In the genomic region with DNA sequence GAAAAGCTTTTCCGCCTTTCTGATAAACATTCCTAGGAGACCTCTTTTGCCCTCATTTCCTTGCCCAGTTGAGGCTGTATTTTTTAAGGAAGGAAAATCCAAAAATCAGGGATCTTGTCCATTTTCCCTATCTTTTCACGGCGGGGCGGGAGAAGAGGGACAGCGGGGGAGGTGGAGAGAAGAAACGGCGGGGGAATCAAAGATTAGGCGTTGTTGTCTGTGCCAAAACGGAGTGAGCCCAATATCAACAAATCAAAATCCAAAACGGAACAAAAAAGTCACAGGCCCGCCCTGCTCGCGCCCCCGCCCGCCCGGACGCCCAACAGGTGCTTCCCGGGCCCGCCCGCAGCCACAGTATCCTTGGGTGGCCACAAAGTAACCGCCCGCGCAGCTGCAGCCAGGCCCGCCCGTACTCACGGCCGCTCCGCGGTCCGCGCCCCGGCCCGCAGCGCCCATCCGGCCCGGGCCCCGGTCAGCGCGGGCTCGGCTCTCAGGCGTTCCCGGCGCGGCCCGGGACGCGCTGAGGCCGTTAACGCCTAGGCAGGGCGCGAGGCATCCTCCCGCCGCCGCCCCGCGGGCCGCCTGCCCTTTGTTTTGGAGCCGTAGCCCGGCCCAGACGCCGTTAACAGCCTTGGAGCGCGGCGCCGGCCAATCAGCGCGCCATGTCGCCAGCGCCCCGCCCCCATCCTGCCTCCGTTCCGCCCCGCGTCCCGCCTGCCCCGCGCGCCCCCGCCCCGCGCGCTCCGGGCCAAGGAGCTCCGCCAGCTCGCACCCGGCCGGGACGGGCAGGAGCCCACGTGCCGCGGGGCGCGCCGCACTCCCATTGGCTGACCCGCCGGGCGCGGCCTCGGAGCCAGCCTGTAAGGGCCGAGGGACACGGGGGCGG, we compare ENCODE assay signal across 1 cellular context.
TF ChIP-seq lines count a peak whose summit lies in the region.

A gene with protein sequence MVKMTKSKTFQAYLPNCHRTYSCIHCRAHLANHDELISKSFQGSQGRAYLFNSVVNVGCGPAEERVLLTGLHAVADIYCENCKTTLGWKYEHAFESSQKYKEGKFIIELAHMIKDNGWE (minus strand): TSS at position 597 of the 886 bp plus-strand sequence. CDS start 25,050 bp downstream, outside the sequence.

TF ChIP-seq in K562, 482 proteins besides CTCF, POLR2A, EP300 and RAD21 (continued from another document and continues in another):
- TF ChIP-seq, protein P1, sequence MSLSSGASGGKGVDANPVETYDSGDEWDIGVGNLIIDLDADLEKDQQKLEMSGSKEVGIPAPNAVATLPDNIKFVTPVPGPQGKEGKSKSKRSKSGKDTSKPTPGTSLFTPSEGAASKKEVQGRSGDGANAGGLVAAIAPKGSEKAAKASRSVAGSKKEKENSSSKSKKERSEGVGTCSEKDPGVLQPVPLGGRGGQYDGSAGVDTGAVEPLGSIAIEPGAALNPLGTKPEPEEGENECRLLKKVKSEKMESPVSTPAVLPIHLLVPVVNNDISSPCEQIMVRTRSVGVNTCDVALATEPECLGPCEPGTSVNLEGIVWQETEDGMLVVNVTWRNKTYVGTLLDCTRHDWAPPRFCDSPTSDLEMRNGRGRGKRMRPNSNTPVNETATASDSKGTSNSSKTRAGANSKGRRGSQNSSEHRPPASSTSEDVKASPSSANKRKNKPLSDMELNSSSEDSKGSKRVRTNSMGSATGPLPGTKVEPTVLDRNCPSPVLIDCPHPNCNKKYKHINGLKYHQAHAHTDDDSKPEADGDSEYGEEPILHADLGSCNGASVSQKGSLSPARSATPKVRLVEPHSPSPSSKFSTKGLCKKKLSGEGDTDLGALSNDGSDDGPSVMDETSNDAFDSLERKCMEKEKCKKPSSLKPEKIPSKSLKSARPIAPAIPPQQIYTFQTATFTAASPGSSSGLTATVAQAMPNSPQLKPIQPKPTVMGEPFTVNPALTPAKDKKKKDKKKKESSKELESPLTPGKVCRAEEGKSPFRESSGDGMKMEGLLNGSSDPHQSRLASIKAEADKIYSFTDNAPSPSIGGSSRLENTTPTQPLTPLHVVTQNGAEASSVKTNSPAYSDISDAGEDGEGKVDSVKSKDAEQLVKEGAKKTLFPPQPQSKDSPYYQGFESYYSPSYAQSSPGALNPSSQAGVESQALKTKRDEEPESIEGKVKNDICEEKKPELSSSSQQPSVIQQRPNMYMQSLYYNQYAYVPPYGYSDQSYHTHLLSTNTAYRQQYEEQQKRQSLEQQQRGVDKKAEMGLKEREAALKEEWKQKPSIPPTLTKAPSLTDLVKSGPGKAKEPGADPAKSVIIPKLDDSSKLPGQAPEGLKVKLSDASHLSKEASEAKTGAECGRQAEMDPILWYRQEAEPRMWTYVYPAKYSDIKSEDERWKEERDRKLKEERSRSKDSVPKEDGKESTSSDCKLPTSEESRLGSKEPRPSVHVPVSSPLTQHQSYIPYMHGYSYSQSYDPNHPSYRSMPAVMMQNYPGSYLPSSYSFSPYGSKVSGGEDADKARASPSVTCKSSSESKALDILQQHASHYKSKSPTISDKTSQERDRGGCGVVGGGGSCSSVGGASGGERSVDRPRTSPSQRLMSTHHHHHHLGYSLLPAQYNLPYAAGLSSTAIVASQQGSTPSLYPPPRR (CRISPR knock-in tag; IDR thresholded peaks at IDR 0.05; ENCODE audit: borderline replicate concordance), result no peak
- no peak for TF ChIP-seq TOE1 (IDR thresholded peaks at IDR 0.05; ENCODE audit: borderline replicate concordance)
- TF ChIP-seq TOE1 (CRISPR knock-in tag; IDR thresholded peaks at IDR 0.05; ENCODE audit: borderline replicate concordance, low read depth), result no peak
- TF ChIP-seq, protein P2, sequence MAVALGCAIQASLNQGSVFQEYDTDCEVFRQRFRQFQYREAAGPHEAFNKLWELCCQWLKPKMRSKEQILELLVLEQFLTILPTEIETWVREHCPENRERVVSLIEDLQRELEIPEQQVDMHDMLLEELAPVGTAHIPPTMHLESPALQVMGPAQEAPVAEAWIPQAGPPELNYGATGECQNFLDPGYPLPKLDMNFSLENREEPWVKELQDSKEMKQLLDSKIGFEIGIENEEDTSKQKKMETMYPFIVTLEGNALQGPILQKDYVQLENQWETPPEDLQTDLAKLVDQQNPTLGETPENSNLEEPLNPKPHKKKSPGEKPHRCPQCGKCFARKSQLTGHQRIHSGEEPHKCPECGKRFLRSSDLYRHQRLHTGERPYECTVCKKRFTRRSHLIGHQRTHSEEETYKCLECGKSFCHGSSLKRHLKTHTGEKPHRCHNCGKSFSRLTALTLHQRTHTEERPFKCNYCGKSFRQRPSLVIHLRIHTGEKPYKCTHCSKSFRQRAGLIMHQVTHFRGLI (CRISPR knock-in tag; IDR thresholded peaks at IDR 0.05), result no peak
- TF ChIP-seq RHOXF2B (CRISPR knock-in tag; conservative IDR thresholded peaks at IDR 0.05), result no peak
- peak; percentile 50 for TF ChIP-seq ZNF384 (IDR thresholded peaks at IDR 0.05; ENCODE audit: low read depth, low read length)
- TF ChIP-seq, protein P3, sequence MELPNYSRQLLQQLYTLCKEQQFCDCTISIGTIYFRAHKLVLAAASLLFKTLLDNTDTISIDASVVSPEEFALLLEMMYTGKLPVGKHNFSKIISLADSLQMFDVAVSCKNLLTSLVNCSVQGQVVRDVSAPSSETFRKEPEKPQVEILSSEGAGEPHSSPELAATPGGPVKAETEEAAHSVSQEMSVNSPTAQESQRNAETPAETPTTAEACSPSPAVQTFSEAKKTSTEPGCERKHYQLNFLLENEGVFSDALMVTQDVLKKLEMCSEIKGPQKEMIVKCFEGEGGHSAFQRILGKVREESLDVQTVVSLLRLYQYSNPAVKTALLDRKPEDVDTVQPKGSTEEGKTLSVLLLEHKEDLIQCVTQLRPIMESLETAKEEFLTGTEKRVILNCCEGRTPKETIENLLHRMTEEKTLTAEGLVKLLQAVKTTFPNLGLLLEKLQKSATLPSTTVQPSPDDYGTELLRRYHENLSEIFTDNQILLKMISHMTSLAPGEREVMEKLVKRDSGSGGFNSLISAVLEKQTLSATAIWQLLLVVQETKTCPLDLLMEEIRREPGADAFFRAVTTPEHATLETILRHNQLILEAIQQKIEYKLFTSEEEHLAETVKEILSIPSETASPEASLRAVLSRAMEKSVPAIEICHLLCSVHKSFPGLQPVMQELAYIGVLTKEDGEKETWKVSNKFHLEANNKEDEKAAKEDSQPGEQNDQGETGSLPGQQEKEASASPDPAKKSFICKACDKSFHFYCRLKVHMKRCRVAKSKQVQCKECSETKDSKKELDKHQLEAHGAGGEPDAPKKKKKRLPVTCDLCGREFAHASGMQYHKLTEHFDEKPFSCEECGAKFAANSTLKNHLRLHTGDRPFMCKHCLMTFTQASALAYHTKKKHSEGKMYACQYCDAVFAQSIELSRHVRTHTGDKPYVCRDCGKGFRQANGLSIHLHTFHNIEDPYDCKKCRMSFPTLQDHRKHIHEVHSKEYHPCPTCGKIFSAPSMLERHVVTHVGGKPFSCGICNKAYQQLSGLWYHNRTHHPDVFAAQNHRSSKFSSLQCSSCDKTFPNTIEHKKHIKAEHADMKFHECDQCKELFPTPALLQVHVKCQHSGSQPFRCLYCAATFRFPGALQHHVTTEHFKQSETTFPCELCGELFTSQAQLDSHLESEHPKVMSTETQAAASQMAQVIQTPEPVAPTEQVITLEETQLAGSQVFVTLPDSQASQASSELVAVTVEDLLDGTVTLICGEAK (IDR thresholded peaks at IDR 0.05), result no peak
- TF ChIP-seq, protein P3 (CRISPR knock-in tag; IDR thresholded peaks at IDR 0.05), result no peak
- no peak for TF ChIP-seq POLR2AphosphoS5 (IDR thresholded peaks at IDR 0.05; ENCODE audit: control insufficient read depth, insufficient read depth, low read depth, low read length)
- TF ChIP-seq, protein P4, sequence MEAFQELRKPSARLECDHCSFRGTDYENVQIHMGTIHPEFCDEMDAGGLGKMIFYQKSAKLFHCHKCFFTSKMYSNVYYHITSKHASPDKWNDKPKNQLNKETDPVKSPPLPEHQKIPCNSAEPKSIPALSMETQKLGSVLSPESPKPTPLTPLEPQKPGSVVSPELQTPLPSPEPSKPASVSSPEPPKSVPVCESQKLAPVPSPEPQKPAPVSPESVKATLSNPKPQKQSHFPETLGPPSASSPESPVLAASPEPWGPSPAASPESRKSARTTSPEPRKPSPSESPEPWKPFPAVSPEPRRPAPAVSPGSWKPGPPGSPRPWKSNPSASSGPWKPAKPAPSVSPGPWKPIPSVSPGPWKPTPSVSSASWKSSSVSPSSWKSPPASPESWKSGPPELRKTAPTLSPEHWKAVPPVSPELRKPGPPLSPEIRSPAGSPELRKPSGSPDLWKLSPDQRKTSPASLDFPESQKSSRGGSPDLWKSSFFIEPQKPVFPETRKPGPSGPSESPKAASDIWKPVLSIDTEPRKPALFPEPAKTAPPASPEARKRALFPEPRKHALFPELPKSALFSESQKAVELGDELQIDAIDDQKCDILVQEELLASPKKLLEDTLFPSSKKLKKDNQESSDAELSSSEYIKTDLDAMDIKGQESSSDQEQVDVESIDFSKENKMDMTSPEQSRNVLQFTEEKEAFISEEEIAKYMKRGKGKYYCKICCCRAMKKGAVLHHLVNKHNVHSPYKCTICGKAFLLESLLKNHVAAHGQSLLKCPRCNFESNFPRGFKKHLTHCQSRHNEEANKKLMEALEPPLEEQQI (IDR thresholded peaks at IDR 0.05), result no peak
- TF ChIP-seq TAF1 (IDR thresholded peaks at IDR 0.05; ENCODE audit: control insufficient read depth, extremely low read depth, insufficient read depth, low read length, severe bottlenecking), result no peak
- TF ChIP-seq ARID2 (IDR thresholded peaks at IDR 0.05), result no peak
- TF ChIP-seq NEUROD1 (IDR thresholded peaks at IDR 0.05; ENCODE audit: borderline replicate concordance, low read depth, low read length, partially characterized antibody), result peak; percentile 77
- TF ChIP-seq RBM17 (IDR thresholded peaks at IDR 0.05; ENCODE audit: borderline replicate concordance, low read depth, low read length), result no peak
- TF ChIP-seq CBFA2T3 (IDR thresholded peaks at IDR 0.05), result no peak
- TF ChIP-seq GATA2 (CRISPR knock-in tag; IDR thresholded peaks at IDR 0.05), result no peak
- peak; percentile 75; the same call in 1 of the 2 replicates for TF ChIP-seq PHF8 (IDR thresholded peaks at IDR 0.05; ENCODE audit: borderline replicate concordance, low read length)
- TF ChIP-seq EWSR1 (IDR thresholded peaks at IDR 0.05; ENCODE audit: borderline replicate concordance, low read depth, partially characterized antibody), result no peak
- no peak for TF ChIP-seq ELF1 (tag; IDR thresholded peaks at IDR 0.05)
- TF ChIP-seq, protein P5, sequence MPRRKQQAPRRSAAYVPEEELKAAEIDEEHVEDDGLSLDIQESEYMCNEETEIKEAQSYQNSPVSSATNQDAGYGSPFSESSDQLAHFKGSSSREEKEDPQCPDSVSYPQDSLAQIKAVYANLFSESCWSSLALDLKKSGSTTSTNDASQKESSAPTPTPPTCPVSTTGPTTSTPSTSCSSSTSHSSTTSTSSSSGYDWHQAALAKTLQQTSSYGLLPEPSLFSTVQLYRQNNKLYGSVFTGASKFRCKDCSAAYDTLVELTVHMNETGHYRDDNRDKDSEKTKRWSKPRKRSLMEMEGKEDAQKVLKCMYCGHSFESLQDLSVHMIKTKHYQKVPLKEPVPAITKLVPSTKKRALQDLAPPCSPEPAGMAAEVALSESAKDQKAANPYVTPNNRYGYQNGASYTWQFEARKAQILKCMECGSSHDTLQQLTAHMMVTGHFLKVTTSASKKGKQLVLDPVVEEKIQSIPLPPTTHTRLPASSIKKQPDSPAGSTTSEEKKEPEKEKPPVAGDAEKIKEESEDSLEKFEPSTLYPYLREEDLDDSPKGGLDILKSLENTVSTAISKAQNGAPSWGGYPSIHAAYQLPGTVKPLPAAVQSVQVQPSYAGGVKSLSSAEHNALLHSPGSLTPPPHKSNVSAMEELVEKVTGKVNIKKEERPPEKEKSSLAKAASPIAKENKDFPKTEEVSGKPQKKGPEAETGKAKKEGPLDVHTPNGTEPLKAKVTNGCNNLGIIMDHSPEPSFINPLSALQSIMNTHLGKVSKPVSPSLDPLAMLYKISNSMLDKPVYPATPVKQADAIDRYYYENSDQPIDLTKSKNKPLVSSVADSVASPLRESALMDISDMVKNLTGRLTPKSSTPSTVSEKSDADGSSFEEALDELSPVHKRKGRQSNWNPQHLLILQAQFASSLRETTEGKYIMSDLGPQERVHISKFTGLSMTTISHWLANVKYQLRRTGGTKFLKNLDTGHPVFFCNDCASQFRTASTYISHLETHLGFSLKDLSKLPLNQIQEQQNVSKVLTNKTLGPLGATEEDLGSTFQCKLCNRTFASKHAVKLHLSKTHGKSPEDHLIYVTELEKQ (CRISPR knock-in tag; IDR thresholded peaks at IDR 0.05), result no peak
- TF ChIP-seq GTF2F1 (IDR thresholded peaks at IDR 0.05; ENCODE audit: low read depth, low read length), result peak; percentile 82; the same call in 1 of the 2 replicates
- TF ChIP-seq CBX8 (IDR thresholded peaks at IDR 0.05; ENCODE audit: borderline replicate concordance, extremely low read depth, low read depth, low read length, poor library complexity, severe bottlenecking), result no peak
